ENCODE assay signal across 16 cellular contexts in genomic region chr14:74667758-74668157, GRCh38. TPM values are rescaled to one million over a fixed set of nuclear protein-coding genes. Genes with fewer than 3 reads are reported as not detected.
A peak's percentile ranks its signal among the peaks of the same experiment; 100 is the strongest.
DNase-seq lines count a peak whose midpoint lies in the region; ATAC-seq and TF ChIP-seq lines count a peak whose summit lies in the region.
"Had no signal": no experiment of that assay in that cellular context is flagged by ENCODE, and none has a peak within 500 bp of the region (broad histone marks: within the 10 kb centered on the region; RNA-seq: fewer than 3 reads in every experiment).

No MANE protein-coding gene starts in this region.

- H3K27me3 Mint-ChIP-seq in activated naive CD8-positive, alpha-beta T cell treated with anti-CD3 and anti-CD28 coated beads for 36 hours = no peaks in the 10 kb centered on the region

- H3K4me3 ChIP-seq in ACC112 (ENCODE audit: low read depth, low read length) = no peak overlapping the region
- H3K4me3 ChIP-seq in fibroblast of the aortic adventitia (ENCODE audit: low read depth, low read length) = no peak overlapping the region
- no peak overlapping the region for H3K4me3 ChIP-seq in spleen
- H3K4me3 ChIP-seq: gastroesophageal sphincter, smooth muscle cell, thyroid gland had no signal

- no peak for TF ChIP-seq CTCF in fibroblast of the aortic adventitia (IDR thresholded peaks at IDR 0.05; ENCODE audit: insufficient read depth, low read length)
- TF ChIP-seq CTCF in spleen (IDR thresholded peaks at IDR 0.05 in 8 of 11, conservative IDR thresholded peaks at IDR 0.05 in 3 of 11) = no peak

- H3K4me1 ChIP-seq in ACC112 (ENCODE audit: control insufficient read depth, insufficient read depth, low read length, unreplicated experiment) (peaks cover 35% of the 10 kb centered on the region), spleen (no peaks in the 10 kb centered on the region)
- H3K4me1 ChIP-seq: thyroid gland had no signal

- intact Hi-C loops in left colon (cut with DNase I, micrococcal nuclease) = no loop called here
- intact Hi-C loops in spleen (cut with DNase I; ENCODE audit: low total_unique reads) = no loop called here

- H3K9me3 ChIP-seq in spleen = no peaks in the 10 kb centered on the region
- H3K9me3 ChIP-seq: gastroesophageal sphincter, thyroid gland had no signal

- H3K9me3 Mint-ChIP-seq in activated naive CD8-positive, alpha-beta T cell treated with anti-CD3 and anti-CD28 coated beads for 36 hours = no peaks in the 10 kb centered on the region
- H3K9me3 Mint-ChIP-seq: T-helper 2 cell treated with Interferon-gamma antibody and Interleukin-4, amounts not matched to agents 5 μg/mL and 100 μg/mL, for 36 hours had no signal

- in situ Hi-C loops in G401 (cut with HindIII; ENCODE audit: low sequenced_read_pairs) = no loop called here

- peaks cover 8% of the 10 kb centered on the region for H3K4me1 Mint-ChIP-seq in activated naive CD8-positive, alpha-beta T cell treated with anti-CD3 and anti-CD28 coated beads for 36 hours

- H2AFZ ChIP-seq in ACC112 (ENCODE audit: low read length, unreplicated experiment) = no peak overlapping the region

- no peaks in the 10 kb centered on the region for H3K79me2 ChIP-seq in ACC112 (ENCODE audit: control insufficient read depth, insufficient read depth, low read length, unreplicated experiment)

- H3K27me3 ChIP-seq in ACC112 (ENCODE audit: insufficient read depth, low read length) = no peaks in the 10 kb centered on the region
- no peaks in the 10 kb centered on the region for H3K27me3 ChIP-seq in spleen (replicated peaks in 1 of 7)
- H3K27me3 ChIP-seq: gastroesophageal sphincter, thyroid gland had no signal

- TF ChIP-seq POLR2A in spleen (IDR thresholded peaks at IDR 0.05) = no peak

- H3K4me3 Mint-ChIP-seq in activated naive CD8-positive, alpha-beta T cell treated with anti-CD3 and anti-CD28 coated beads for 36 hours = no peak overlapping the region
- H3K4me3 Mint-ChIP-seq: T-helper 2 cell treated with Interferon-gamma antibody and Interleukin-4, amounts not matched to agents 5 μg/mL and 100 μg/mL, for 36 hours had no signal

- 74 to 97% (median 89%) methylated on average over 1 of the region's 1 CpG for WGBS in spleen, 5 donors

- H3K36me3 Mint-ChIP-seq in activated naive CD8-positive, alpha-beta T cell treated with anti-CD3 and anti-CD28 coated beads for 36 hours = peaks cover 17% of the 10 kb centered on the region

- ATAC-seq in left colon = no peak
- ATAC-seq: gastroesophageal sphincter had no signal

- DNase-seq in GM03348 (ENCODE audit: low spot score) (peak; percentile 19), fibroblast of the aortic adventitia (ENCODE audit: low read depth) (peak; percentile 90), left colon (no peak), G401 (ENCODE audit: low spot score) (no peak), SKM-1 (lab: John Stamatoyannopoulos, UW; ENCODE audit: unreplicated experiment) (no peak), spleen (no peak)
- DNase-seq in activated naive CD8-positive, alpha-beta T cell treated with anti-CD3 and anti-CD28 coated beads for 36 hours = no peak
- DNase-seq: activated T-cell treated with anti-CD3 and anti-CD28 coated beads, Interleukin-2, amount 50 U/mL, for 48 hours; GF-D8; NCI-H2107; NCI-H526 treated with DMSO at 0.1 percent for 48 hours; thyroid gland had no signal

- H3K27ac Mint-ChIP-seq in activated naive CD8-positive, alpha-beta T cell treated with anti-CD3 and anti-CD28 coated beads for 36 hours = peak overlapping the region; percentile 59
- H3K27ac Mint-ChIP-seq: T-helper 2 cell treated with Interferon-gamma antibody and Interleukin-4, amounts not matched to agents 5 μg/mL and 100 μg/mL, for 36 hours had no signal

- H3K36me3 ChIP-seq in ACC112 (ENCODE audit: insufficient read depth, low read length) (peaks cover 22% of the 10 kb centered on the region), spleen (peaks cover 8 to 100% (median 86%) of the 10 kb centered on the region in 6 donors)

- H3K27ac ChIP-seq in ACC112 (ENCODE audit: low read depth, low read length) (peak overlapping the region; percentile 61), spleen (no peak overlapping the region)
- H3K27ac ChIP-seq: gastroesophageal sphincter, thyroid gland had no signal

RNA-seq across cellular contexts. Expression of gene AREL1, which starts 45.1 kb away (rescaled TPM):
- total RNA-seq in activated naive CD8-positive, alpha-beta T cell treated with anti-CD3 and anti-CD28 coated beads for 36 hours = 10 to 100 TPM; 29.9 to 37.7 TPM
- total RNA-seq in fibroblast of the aortic adventitia (ENCODE audit: low replicate concordance) = 21.8 and 27.1 TPM in 2 replicates
- 10 to 100 TPM; 49.6 to 50.5 TPM for total RNA-seq in left colon
- 17.6 and 27.9 TPM in 2 replicates for total RNA-seq in G401 (2014; rRNA removed; shearing (Covaris generic))
- total RNA-seq in spleen = 10 to 100 TPM; 27.3 to 54.7 (median 41.7) TPM
- polyA plus RNA-seq in spleen = 1 to 10 TPM; 5.9 to 9.8 (median 8.2) TPM

RNA-seq across cellular contexts. Expression of gene FCF1, which starts 45.2 kb away (rescaled TPM):
- 100 to 1,000 TPM in 1 of 2 experiments, 10 to 100 TPM in 1; 95.5 to 103 TPM for total RNA-seq in activated naive CD8-positive, alpha-beta T cell treated with anti-CD3 and anti-CD28 coated beads for 36 hours
- total RNA-seq in fibroblast of the aortic adventitia (ENCODE audit: low replicate concordance) (52.2 and 52.3 TPM in 2 replicates), left colon (10 to 100 TPM; 32.9 to 34.3 TPM), spleen (10 to 100 TPM; 25.5 to 42.2 (median 37.5) TPM)
- total RNA-seq in G401 (2014; rRNA removed; shearing (Covaris generic)) = 51.4 and 63.4 TPM in 2 replicates
- polyA plus RNA-seq in spleen = 10 to 100 TPM in 2 of 3 donors, 1 to 10 TPM in 1; 6.9 to 16.7 (median 11.8) TPM

RNA-seq across cellular contexts. Expression of gene LTBP2, which starts 55.7 kb away (rescaled TPM):
- under 1 TPM; 0.06 to 0.10 TPM for total RNA-seq in activated naive CD8-positive, alpha-beta T cell treated with anti-CD3 and anti-CD28 coated beads for 36 hours
- total RNA-seq in fibroblast of the aortic adventitia (ENCODE audit: low replicate concordance) (58.5 and 157 TPM in 2 replicates), left colon (1 to 10 TPM; 2.8 to 6.4 TPM), spleen (10 to 100 TPM in 1 of 7 donors, 1 to 10 TPM in 6; 4.3 to 10.7 (median 6.3) TPM)
- total RNA-seq in G401 (2014; rRNA removed; shearing (Covaris generic)) = 30.0 and 33.4 TPM in 2 replicates
- polyA plus RNA-seq in spleen = 1 to 10 TPM; 3.4 to 6.7 (median 4.2) TPM

Comparison
In these comparisons a context has a peak if more than half of its experiments do, and no peak if none do; other contexts are left out.
1. DNase-seq: peak in GM03348 (single experiment) and fibroblast of the aortic adventitia (single experiment); none in activated naive CD8-positive, alpha-beta T cell treated with anti-CD3 and anti-CD28 coated beads for 36 hours (single experiment), left colon (0 of 2), G401 (single experiment), SKM-1 (single experiment) and spleen (single experiment).